14 cellular contexts compared by ENCODE assay signal in genomic region chr3:170768334-170768801, GRCh38.
A peak's percentile ranks its signal among the peaks of the same experiment; 100 is the strongest.
DNase-seq lines count a peak whose midpoint lies in the region; ATAC-seq, FAIRE-seq and TF ChIP-seq lines count a peak whose summit lies in the region.
"Had no signal": no experiment of that assay in that cellular context is flagged by ENCODE, and none has a peak within 500 bp of the region (broad histone marks: within the 10 kb centered on the region; RNA-seq: fewer than 3 reads in every experiment).

No MANE protein-coding gene starts in this region.

- CTCF ChIA-PET in HEK293 (lab: Yijun Ruan, JAX), result no interaction called here

- H3K4me1 ChIP-seq in HEK293 (ENCODE audit: control insufficient read depth, insufficient read depth, low read length), result no peaks in the 10 kb centered on the region

- TF ChIP-seq CTCF in HEK293 (tag by site-specific recombination; IDR thresholded peaks at IDR 0.05), result no peak

- no peaks in the 10 kb centered on the region for H3K9me3 ChIP-seq in HEK293 (ENCODE audit: control insufficient read depth, insufficient read depth, low read depth, low read length)

- FAIRE-seq in RCC 7860 (lab: Jason Lieb, UNC), result no peak
- FAIRE-seq: colon, GM18507, small intestine had no signal

- no peaks in the 10 kb centered on the region for H3K36me3 ChIP-seq in HEK293 (ENCODE audit: control insufficient read depth in 2 of 2, insufficient read depth in 1 of 2, low read length in 2 of 2)

- ATAC-seq in HG02970 (IDR thresholded peaks at IDR 0.05; ENCODE audit: low FRiP score, unreplicated experiment) (no peak), GM19463 (IDR thresholded peaks at IDR 0.05; ENCODE audit: unreplicated experiment) (no peak)
- ATAC-seq: activated T-cell treated with anti-CD3 and anti-CD28 coated beads, Interleukin-2, amount 50 U/mL, for 4 hours; stimulated activated memory B cell treated with anti-CD40 and anti-IgM and Interleukin-4, amounts not matched to agents 10 μg/mL and 1 μg/mL and 100 μg/mL, for 72 hours had no signal

- no peak overlapping the region for H3K4me3 ChIP-seq in HEK293 (ENCODE audit: low read depth, low read length)

- H3K27ac ChIP-seq in HEK293 (ENCODE audit: extremely low read depth, low read depth, low read length), result no peak overlapping the region
- H3K27ac ChIP-seq: VCaP had no signal

- POLR2A ChIA-PET in HEK293 (lab: Yijun Ruan, JAX), result no interaction called here

- DNase-seq in RCC 7860 (ENCODE audit: low spot score) (peak; percentile 60), fibroblast of gingiva (ENCODE audit: low read depth) (peak; percentile 4), renal cortical epithelial cell (ENCODE audit: low read depth) (peak; percentile 63), cortex of kidney (lab: John Stamatoyannopoulos, UW) (no peak)
- DNase-seq: activated T-cell treated with anti-CD3 and anti-CD28 coated beads, Interleukin-2, amount 50 U/mL, for 4 hours; DMS153 had no signal

TF ChIP-seq in HEK293, 187 proteins besides CTCF, POLR2A, EP300 and RAD21:
- TF ChIP-seq ZNF571 (tag by site-specific recombination; IDR thresholded peaks at IDR 0.05) (no peak), ZIC2 (tag by site-specific recombination; IDR thresholded peaks at IDR 0.05) (0 out of 2 replicates have a peak, but pooled peaks have one; percentile 8), ZNF221 (tag by site-specific recombination; IDR thresholded peaks at IDR 0.05; ENCODE audit: borderline replicate concordance) (no peak)
